ENCODE assay signal across 1 cellular context in the genomic region with DNA sequence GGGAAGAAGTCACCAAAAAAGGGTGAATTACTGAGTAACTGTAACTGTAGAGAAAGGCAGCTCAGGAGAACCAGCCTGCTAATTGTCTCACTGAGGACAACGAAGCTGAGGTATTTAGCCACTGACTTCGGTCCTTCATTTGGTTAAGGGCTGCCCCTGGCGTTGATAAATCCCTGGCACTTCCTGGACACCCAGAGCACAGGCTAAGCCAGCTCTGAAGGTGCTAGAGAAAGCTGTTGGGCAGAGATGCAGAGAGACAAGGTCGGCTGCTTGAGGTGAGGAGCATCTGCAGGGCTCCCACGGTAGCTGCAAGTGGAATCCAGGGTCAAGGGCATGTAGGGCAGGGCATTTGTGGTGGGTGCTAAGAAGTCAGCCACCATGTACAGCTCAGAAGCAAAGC.
TF ChIP-seq lines count a peak whose summit lies in the region.

No MANE protein-coding gene starts in this region.

TF ChIP-seq in H1, 55 proteins besides CTCF, POLR2A, EP300 and RAD21:
- TF ChIP-seq NRF1 (IDR thresholded peaks at IDR 0.05; ENCODE audit: low read depth, low read length) (no peak), GABPA (IDR thresholded peaks at IDR 0.05; ENCODE audit: borderline replicate concordance, insufficient read depth, low read length) (no peak), TBP (IDR thresholded peaks at IDR 0.05; ENCODE audit: low read depth, low read length) (no peak), GTF2F1 (IDR thresholded peaks at IDR 0.05; ENCODE audit: borderline replicate concordance, low read depth, low read length) (no peak), HDAC2 (IDR thresholded peaks at IDR 0.05; ENCODE audit: borderline replicate concordance in 1 of 2, low read depth in 2 of 2, low read length in 2 of 2) (no peak), BCL11A (IDR thresholded peaks at IDR 0.05; ENCODE audit: low read depth in 2 of 2, low read length in 2 of 2) (no peak), POLR2AphosphoS5 (IDR thresholded peaks at IDR 0.05; ENCODE audit: low read depth, low read length) (no peak), BRCA1 (IDR thresholded peaks at IDR 0.05; ENCODE audit: low read depth, low read length) (no peak), TEAD4 (IDR thresholded peaks at IDR 0.05; ENCODE audit: low read depth, low read length) (no peak)
